In genomic region chr4:161629694-161630441, GRCh38 we compare ENCODE assay signal across 18 cellular contexts.
A peak's percentile ranks its signal among the peaks of the same experiment; 100 is the strongest.
DNase-seq lines count a peak whose midpoint lies in the region; TF ChIP-seq lines count a peak whose summit lies in the region.
"Had no signal": no experiment of that assay in that cellular context is flagged by ENCODE, and none has a peak within 500 bp of the region (broad histone marks: within the 10 kb centered on the region; RNA-seq: fewer than 3 reads in every experiment).

No MANE protein-coding gene starts in this region.

- no peaks in the 10 kb centered on the region for H3K79me1 ChIP-seq in mesenchymal stem cell (replicated peaks; ENCODE audit: low read length, poor library complexity, severe bottlenecking)

- in situ Hi-C loops in astrocyte of the spinal cord (cut with HindIII; ENCODE audit: low sequenced_read_pairs): no loop called here

- H3K23ac ChIP-seq in mesenchymal stem cell (ENCODE audit: low read length in 2 of 2): no peak overlapping the region

- CTCF ChIA-PET in A673 (lab: Charles Lee): no interaction called here
- CTCF ChIA-PET in OCI-LY7 (lab: Charles Lee; ENCODE audit: unreplicated experiment): no interaction called here

- H3K9me2 ChIP-seq in OCI-LY7 (ENCODE audit: insufficient read depth, low read length): no peaks in the 10 kb centered on the region
- H3K9me2 ChIP-seq: SK-N-SH had no signal

- BruUV-seq in A673 (replicated peaks; lab: Mats Ljungman, UMichigan) (no TSS peak), OCI-LY7 (replicated peaks; lab: Mats Ljungman, UMichigan) (no TSS peak)

- no peak for TF ChIP-seq CTCF in A673 (conservative IDR thresholded peaks at IDR 0.05; ENCODE audit: low read depth, low read length)
- TF ChIP-seq CTCF in astrocyte of the spinal cord (IDR thresholded peaks at IDR 0.05; ENCODE audit: low read depth, low read length): no peak
- no peak for TF ChIP-seq CTCF in OCI-LY7 (conservative IDR thresholded peaks at IDR 0.05; ENCODE audit: low read length)

- DNase-seq in A673 (ENCODE audit: low spot score): peak; percentile 47
- DNase-seq in MG63: peak; percentile 5
- DNase-seq in astrocyte of the spinal cord (ENCODE audit: low read depth, low spot score): peak; percentile 19
- peak; percentile 74 for DNase-seq in mesenchymal stem cell
- no peak for DNase-seq in OCI-LY7 (ENCODE audit: low spot score)
- DNase-seq in cortex of kidney (lab: John Stamatoyannopoulos, UW): no peak
- no peak for DNase-seq in DMS79 (lab: John Stamatoyannopoulos, UW)
- DNase-seq in DMS53 treated with DMSO at 0.1 percent for 48 hours (lab: John Stamatoyannopoulos, UW; ENCODE audit: unreplicated experiment): no peak
- DNase-seq: ACHN; activated T-cell treated with anti-CD3 and anti-CD28 coated beads, Interleukin-2, amount 50 U/mL, for 1 hour; CD4-positive, alpha-beta memory T cell; H7; naive thymus-derived CD4-positive, alpha-beta T cell; NCI-H1930; NCI-H510A; psoas muscle; SK-N-SH; stimulated activated naive CD8-positive, alpha-beta T cell treated with anti-CD3 and anti-CD28 coated beads, Interleukin-15, amount 100 ng/mL, for 72 hours had no signal

- no peak overlapping the region for H4K91ac ChIP-seq in mesenchymal stem cell (ENCODE audit: low read length)

- no peaks in the 10 kb centered on the region for H3K79me2 ChIP-seq in OCI-LY7 (ENCODE audit: insufficient read depth, low read depth, low read length)

- H3K27ac ChIP-seq in A673 (ENCODE audit: low read depth, low read length, poor library complexity, severe bottlenecking): no peak overlapping the region
- peak overlapping the region; percentile 33 for H3K27ac ChIP-seq in mesenchymal stem cell (ENCODE audit: low read length, poor library complexity, severe bottlenecking)
- no peak overlapping the region for H3K27ac ChIP-seq in OCI-LY7 (ENCODE audit: low read depth, low read length, poor library complexity, severe bottlenecking)
- H3K27ac ChIP-seq: psoas muscle had no signal

- H3K36me3 ChIP-seq in A673 (ENCODE audit: insufficient read depth, low read length, poor library complexity, severe bottlenecking): no peaks in the 10 kb centered on the region
- H3K36me3 ChIP-seq in MG63: no peaks in the 10 kb centered on the region
- no peaks in the 10 kb centered on the region for H3K36me3 ChIP-seq in mesenchymal stem cell (ENCODE audit: control insufficient read depth in 1 of 2, insufficient read depth in 2 of 2, low read depth in 1 of 2, low read length in 2 of 2)
- no peaks in the 10 kb centered on the region for H3K36me3 ChIP-seq in OCI-LY7 (ENCODE audit: insufficient read depth, low read length)

- POLR2A ChIA-PET in A673 (lab: Charles Lee; ENCODE audit: low non-redundant PET) (no interaction called here), OCI-LY7 (lab: Charles Lee) (no interaction called here)

- no peak overlapping the region for H2AK5ac ChIP-seq in mesenchymal stem cell (ENCODE audit: low read length, severe bottlenecking)

- H3K9me3 ChIP-seq in A673 (ENCODE audit: low read depth, low read length, poor library complexity, severe bottlenecking) (no peaks in the 10 kb centered on the region), MG63 (no peaks in the 10 kb centered on the region), mesenchymal stem cell (ENCODE audit: control insufficient read depth, low read length) (no peaks in the 10 kb centered on the region), OCI-LY7 (ENCODE audit: low read length) (no peaks in the 10 kb centered on the region)
- H3K9me3 ChIP-seq: psoas muscle, SK-N-SH had no signal

- H3K4me2 ChIP-seq in mesenchymal stem cell (ENCODE audit: low read length, poor library complexity, severe bottlenecking) (no peak overlapping the region), OCI-LY7 (ENCODE audit: low read length) (no peak overlapping the region)
- H3K4me2 ChIP-seq: SK-N-SH had no signal

- no peak overlapping the region for H4K8ac ChIP-seq in mesenchymal stem cell (ENCODE audit: low read length)

- peak overlapping the region in 1 of 2 experiments; percentile 54 for H3K18ac ChIP-seq in mesenchymal stem cell (ENCODE audit: low read depth in 1 of 2, low read length in 2 of 2)

- intact Hi-C loops in A673 (cut with micrococcal nuclease; ENCODE audit: unreplicated experiment) (no loop called here), OCI-LY7 (cut with micrococcal nuclease; ENCODE audit: unreplicated experiment) (no loop called here)

- H2BK5ac ChIP-seq in mesenchymal stem cell (ENCODE audit: low read depth, low read length, poor library complexity, severe bottlenecking): no peak overlapping the region

- no peak overlapping the region for H2BK15ac ChIP-seq in mesenchymal stem cell (ENCODE audit: low read depth, poor library complexity, severe bottlenecking)

- H3K4me3 ChIP-seq in A673 (ENCODE audit: low read depth, low read length, poor library complexity, severe bottlenecking) (no peak overlapping the region), MG63 (no peak overlapping the region), astrocyte of the spinal cord (ENCODE audit: low read depth, low read length) (no peak overlapping the region), mesenchymal stem cell (ENCODE audit: insufficient read depth in 1 of 2, low read depth in 1 of 2, low read length in 2 of 2) (no peak overlapping the region), OCI-LY7 (ENCODE audit: low read depth, low read length, poor library complexity, severe bottlenecking) (no peak overlapping the region)
- H3K4me3 ChIP-seq: psoas muscle had no signal

- no peaks in the 10 kb centered on the region for H4K20me1 ChIP-seq in OCI-LY7 (ENCODE audit: insufficient read depth, low read length)

- H2AFZ ChIP-seq in mesenchymal stem cell (ENCODE audit: low read depth, low read length): no peak overlapping the region
- H2AFZ ChIP-seq in OCI-LY7 (ENCODE audit: low read length): no peak overlapping the region

- H3K14ac ChIP-seq in mesenchymal stem cell (ENCODE audit: low read length in 2 of 2): no peak overlapping the region

- no peak overlapping the region for H3K9ac ChIP-seq in mesenchymal stem cell (ENCODE audit: low read length)
- H3K9ac ChIP-seq: SK-N-SH had no signal

- no peak overlapping the region for H2BK120ac ChIP-seq in mesenchymal stem cell (ENCODE audit: low read depth, low read length)

- H3K27me3 ChIP-seq in A673 (replicated peaks; ENCODE audit: insufficient read depth, low read depth, low read length, poor library complexity) (no peaks in the 10 kb centered on the region), MG63 (no peaks in the 10 kb centered on the region), mesenchymal stem cell (ENCODE audit: control insufficient read depth in 1 of 2, insufficient read depth in 1 of 2, low read length in 2 of 2) (no peaks in the 10 kb centered on the region)

- 54% methylated on average over 12 of the region's 14 CpGs for WGBS in mesenchymal stem cell

- no peak overlapping the region for H2BK12ac ChIP-seq in mesenchymal stem cell (ENCODE audit: low read length in 2 of 2)

- H3K4ac ChIP-seq in mesenchymal stem cell (ENCODE audit: low read depth in 1 of 2, low read length in 2 of 2): no peak overlapping the region

- H3K4me1 ChIP-seq in A673 (ENCODE audit: insufficient read depth, low read length, poor library complexity, severe bottlenecking): peaks cover 6% of the 10 kb centered on the region
- no peaks in the 10 kb centered on the region for H3K4me1 ChIP-seq in mesenchymal stem cell (ENCODE audit: control insufficient read depth, insufficient read depth, low read depth, low read length)
- no peaks in the 10 kb centered on the region for H3K4me1 ChIP-seq in OCI-LY7 (ENCODE audit: insufficient read depth, low read length, poor library complexity, severe bottlenecking)
- H3K4me1 ChIP-seq: psoas muscle had no signal

Comparison
In these comparisons a context has a peak if more than half of its experiments do, and no peak if none do; other contexts are left out.
1. DNase-seq: peak in A673 (single experiment), MG63 (single experiment), astrocyte of the spinal cord (single experiment) and mesenchymal stem cell (single experiment); none in OCI-LY7 (single experiment), cortex of kidney (single experiment), DMS79 (single experiment) and DMS53 treated with DMSO at 0.1 percent for 48 hours (single experiment).